Comparison of ENCODE assay signal across 7 cellular contexts in genomic region chr20:8131598-8132014, GRCh38. TPM values are rescaled to one million over a fixed set of nuclear protein-coding genes. Genes with fewer than 3 reads are reported as not detected.
A peak's percentile ranks its signal among the peaks of the same experiment; 100 is the strongest.
DNase-seq lines count a peak whose midpoint lies in the region; ATAC-seq and TF ChIP-seq lines count a peak whose summit lies in the region.

No MANE protein-coding gene starts in this region.

- peak overlapping the region; percentile 77 to 81 for H3K4me3 ChIP-seq in gastroesophageal sphincter
- H3K4me3 ChIP-seq in psoas muscle, result peak overlapping the region; percentile 90

- H3K9me3 ChIP-seq in gastroesophageal sphincter (no peaks in the 10 kb centered on the region), psoas muscle (no peaks in the 10 kb centered on the region)

- TF ChIP-seq POLR2A in gastroesophageal sphincter (IDR thresholded peaks at IDR 0.05), result no peak

- H3K4me3 Mint-ChIP-seq in T-cell, result peak overlapping the region; percentile 50 to 83 (median 74)

- no peaks in the 10 kb centered on the region for H3K9me3 Mint-ChIP-seq in T-cell

- no peak for TF ChIP-seq EP300 in gastroesophageal sphincter (IDR thresholded peaks at IDR 0.05)

- H3K27ac ChIP-seq in gastroesophageal sphincter (peak overlapping the region; percentile 70 to 94 (median 92)), psoas muscle (no peak overlapping the region)

- 7 to 10% methylated on average over 6 to 15 of the region's 18 CpGs for WGBS in gastroesophageal sphincter (ENCODE audit: low coverage in 1 of 2), 2 donors
- 4 to 5% (median 4%) methylated on average over 18 of the region's 18 CpGs for WGBS in psoas muscle, 3 donors

- CTCF ChIA-PET in T-cell (lab: Charles Lee), result interaction anchor here (0.6 to 2.6 kb wide), 10 partner anchors 88 to 590 kb away, joined by 3 to 17 read pairs (median 3); no protein-coding TSS in a partner anchor

- H3K27me3 ChIP-seq in gastroesophageal sphincter (no peaks in the 10 kb centered on the region), psoas muscle (ENCODE audit: insufficient read depth in 3 of 3, low read length in 2 of 3) (no peaks in the 10 kb centered on the region)

- ATAC-seq in GM19023 (IDR thresholded peaks at IDR 0.05; ENCODE audit: unreplicated experiment) (peak; percentile 8), HG02852 (IDR thresholded peaks at IDR 0.05; ENCODE audit: unreplicated experiment) (peak; percentile 2), T-cell (replicated peaks in 1 of 4) (peak; percentile 14 to 42 (median 32)), gastroesophageal sphincter (peak; percentile 52), psoas muscle (peak; percentile 13 to 34 (median 24))

- peak overlapping the region in 1 of 2 donors; percentile 34 for H3K27ac Mint-ChIP-seq in T-cell

- peak in 1 of 34 experiments; percentile 2 for DNase-seq in T-cell
- DNase-seq in psoas muscle, result no peak
- DNase-seq in cerebellum (ENCODE audit: low spot score), result no peak
- no peak for DNase-seq in glomerular visceral epithelial cell (ENCODE audit: extremely low spot score)

- H3K36me3 ChIP-seq in gastroesophageal sphincter, result no peaks in the 10 kb centered on the region
- no peaks in the 10 kb centered on the region for H3K36me3 ChIP-seq in psoas muscle (ENCODE audit: insufficient read depth in 1 of 2, low read depth in 1 of 2)

- intact Hi-C loops in psoas muscle (cut with DNase I), result loop anchor here (1.0 to 10.0 kb wide), 10 partner anchors 89 to 591 kb away; no protein-coding TSS in a partner anchor

- H3K4me1 ChIP-seq in gastroesophageal sphincter, result peaks cover 6 to 73% (median 9%) of the 10 kb centered on the region in 3 donors
- peaks cover 7% of the 10 kb centered on the region for H3K4me1 ChIP-seq in psoas muscle

- peaks cover 17 to 27% (median 21%) of the 10 kb centered on the region in 3 donors for H3K4me1 Mint-ChIP-seq in T-cell

- TF ChIP-seq CTCF in gastroesophageal sphincter (IDR thresholded peaks at IDR 0.05) (no peak), psoas muscle (IDR thresholded peaks at IDR 0.05) (no peak)

- H3K36me3 Mint-ChIP-seq in T-cell, result no peaks in the 10 kb centered on the region

- H3K27me3 Mint-ChIP-seq in T-cell, result peaks cover 6 to 31% of the 10 kb centered on the region in 2 donors

- POLR2A ChIA-PET in T-cell (lab: Charles Lee), result interaction anchor here in 1 of 2 donors (0.7 kb wide), 1 partner anchor 83 kb away, joined by 3 read pairs; no protein-coding TSS in a partner anchor

RNA-seq across cellular contexts. Expression of gene PLCB1, which starts 0.5 kb away (rescaled TPM):
- total RNA-seq in T-cell (10 to 100 TPM in 2 of 5 donors, 1 to 10 TPM in 3; 3.3 to 15.1 (median 7.4) TPM), gastroesophageal sphincter (100 to 1,000 TPM in 1 of 4 donors, 10 to 100 TPM in 3; 60.8 to 104 (median 69.0) TPM), psoas muscle (10 to 100 TPM in 1 of 4 donors, 1 to 10 TPM in 3; 4.2 to 10.7 (median 6.9) TPM), cerebellum (54.5 TPM)
- polyA plus RNA-seq in psoas muscle, result 1 to 10 TPM; 1.5 to 3.2 (median 2.5) TPM

Comparison
In these comparisons a context has a peak if more than half of its experiments do, and no peak if none do; other contexts are left out.
1. ATAC-seq: peak in every context shown above with its lines; median percentile 52 in gastroesophageal sphincter; 32 in T-cell; 24 in psoas muscle; 8 in GM19023; 2 in HG02852.